Comparison of ENCODE assay signal across 1 cellular context in the genomic region with DNA sequence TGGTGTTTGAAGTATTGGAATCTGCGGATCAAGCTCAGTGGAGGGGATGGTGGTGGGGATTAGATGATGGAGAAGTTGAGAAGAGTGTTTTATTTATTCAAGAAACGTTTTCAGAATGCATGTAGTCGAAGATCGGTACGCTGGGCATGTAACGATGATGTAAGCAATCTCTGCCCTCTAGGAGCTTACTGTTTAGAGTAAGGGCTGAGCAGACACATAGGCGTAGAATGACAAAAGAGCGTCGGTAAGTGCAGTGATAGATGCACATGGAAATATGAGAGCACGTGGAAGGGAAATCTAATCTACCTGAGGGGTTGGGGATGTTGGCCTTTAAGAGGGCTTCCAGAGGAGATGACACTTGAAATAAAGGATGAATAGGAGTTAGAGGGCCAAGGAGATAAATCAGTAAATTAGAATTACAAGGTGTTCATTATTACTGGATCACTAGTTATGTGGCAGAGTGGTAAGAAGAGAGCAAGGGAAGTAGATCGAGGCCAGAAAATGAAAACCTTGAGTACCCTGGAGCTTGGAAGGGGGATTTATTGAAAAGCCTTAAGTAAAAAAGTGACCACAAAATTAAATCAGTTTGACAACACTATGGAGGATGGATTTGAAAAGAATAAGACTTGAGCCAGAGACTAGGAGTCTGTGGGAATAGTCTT.
TF ChIP-seq lines count a peak whose summit lies in the region.

No MANE protein-coding gene starts in this region.

TF ChIP-seq in K562, 482 proteins besides CTCF, POLR2A, EP300 and RAD21 (continued from another document and continues in another):
- TF ChIP-seq HMBOX1 (IDR thresholded peaks at IDR 0.05), result 0 out of 2 replicates have a peak, but pooled peaks have one; percentile 18
- no peak for TF ChIP-seq CAMTA2 (CRISPR knock-in tag; conservative IDR thresholded peaks at IDR 0.05)
- TF ChIP-seq MAFG (tag; conservative IDR thresholded peaks at IDR 0.05), result 0 out of 2 replicates have a peak, but pooled peaks have one; percentile 26
- TF ChIP-seq RAD51 (IDR thresholded peaks at IDR 0.05; ENCODE audit: borderline replicate concordance, low read depth), result no peak
- no peak for TF ChIP-seq ZNF655 (CRISPR knock-in tag; IDR thresholded peaks at IDR 0.05)
- TF ChIP-seq C11orf30 (IDR thresholded peaks at IDR 0.05; ENCODE audit: low read depth), result peak; percentile 18; the same call in 1 of the 2 replicates
- TF ChIP-seq PYGO2 (tag; IDR thresholded peaks at IDR 0.05), result no peak
- 0 out of 2 replicates have a peak, but pooled peaks have one; percentile 34 for TF ChIP-seq MTA1 (IDR thresholded peaks at IDR 0.05; ENCODE audit: borderline replicate concordance)
- no peak for TF ChIP-seq NELFE (IDR thresholded peaks at IDR 0.05; ENCODE audit: insufficient read depth, insufficient read length)
- TF ChIP-seq RREB1 (CRISPR knock-in tag; IDR thresholded peaks at IDR 0.05), result no peak
- TF ChIP-seq GTF2E2 (tag; IDR thresholded peaks at IDR 0.05), result no peak
- TF ChIP-seq, protein P1, sequence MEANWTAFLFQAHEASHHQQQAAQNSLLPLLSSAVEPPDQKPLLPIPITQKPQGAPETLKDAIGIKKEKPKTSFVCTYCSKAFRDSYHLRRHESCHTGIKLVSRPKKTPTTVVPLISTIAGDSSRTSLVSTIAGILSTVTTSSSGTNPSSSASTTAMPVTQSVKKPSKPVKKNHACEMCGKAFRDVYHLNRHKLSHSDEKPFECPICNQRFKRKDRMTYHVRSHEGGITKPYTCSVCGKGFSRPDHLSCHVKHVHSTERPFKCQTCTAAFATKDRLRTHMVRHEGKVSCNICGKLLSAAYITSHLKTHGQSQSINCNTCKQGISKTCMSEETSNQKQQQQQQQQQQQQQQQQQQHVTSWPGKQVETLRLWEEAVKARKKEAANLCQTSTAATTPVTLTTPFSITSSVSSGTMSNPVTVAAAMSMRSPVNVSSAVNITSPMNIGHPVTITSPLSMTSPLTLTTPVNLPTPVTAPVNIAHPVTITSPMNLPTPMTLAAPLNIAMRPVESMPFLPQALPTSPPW (CRISPR knock-in tag; IDR thresholded peaks at IDR 0.05), result no peak
- TF ChIP-seq HDAC1 (IDR thresholded peaks at IDR 0.05), result peak; percentile 36 to 70; a peak in 3 of 4 replicates
- TF ChIP-seq ZBTB33 (CRISPR knock-in tag; IDR thresholded peaks at IDR 0.05), result no peak
- no peak for TF ChIP-seq U2AF2 (optimal IDR thresholded peaks at IDR 0.05; ENCODE audit: low read depth, low read length)
- TF ChIP-seq FOXM1 (IDR thresholded peaks at IDR 0.05; ENCODE audit: low read depth), result 0 out of 2 replicates have a peak, but pooled peaks have one; percentile 12
- TF ChIP-seq FOXM1 (CRISPR knock-in tag; IDR thresholded peaks at IDR 0.05; ENCODE audit: low read depth), result no peak
- no peak for TF ChIP-seq SAFB2 (IDR thresholded peaks at IDR 0.05; ENCODE audit: borderline replicate concordance, low read depth, low read length, severe bottlenecking)
- TF ChIP-seq, protein P2, sequence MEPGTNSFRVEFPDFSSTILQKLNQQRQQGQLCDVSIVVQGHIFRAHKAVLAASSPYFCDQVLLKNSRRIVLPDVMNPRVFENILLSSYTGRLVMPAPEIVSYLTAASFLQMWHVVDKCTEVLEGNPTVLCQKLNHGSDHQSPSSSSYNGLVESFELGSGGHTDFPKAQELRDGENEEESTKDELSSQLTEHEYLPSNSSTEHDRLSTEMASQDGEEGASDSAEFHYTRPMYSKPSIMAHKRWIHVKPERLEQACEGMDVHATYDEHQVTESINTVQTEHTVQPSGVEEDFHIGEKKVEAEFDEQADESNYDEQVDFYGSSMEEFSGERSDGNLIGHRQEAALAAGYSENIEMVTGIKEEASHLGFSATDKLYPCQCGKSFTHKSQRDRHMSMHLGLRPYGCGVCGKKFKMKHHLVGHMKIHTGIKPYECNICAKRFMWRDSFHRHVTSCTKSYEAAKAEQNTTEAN (CRISPR knock-in tag; IDR thresholded peaks at IDR 0.05), result no peak
- no peak for TF ChIP-seq PTTG1 (tag; IDR thresholded peaks at IDR 0.05; ENCODE audit: low read depth)
- TF ChIP-seq NCOR1 (IDR thresholded peaks at IDR 0.05), result no peak
- no peak for TF ChIP-seq ZFP30 (CRISPR knock-in tag; IDR thresholded peaks at IDR 0.05; ENCODE audit: borderline replicate concordance)
- no peak for TF ChIP-seq ZBTB5 (IDR thresholded peaks at IDR 0.05)
- TF ChIP-seq, protein P3, sequence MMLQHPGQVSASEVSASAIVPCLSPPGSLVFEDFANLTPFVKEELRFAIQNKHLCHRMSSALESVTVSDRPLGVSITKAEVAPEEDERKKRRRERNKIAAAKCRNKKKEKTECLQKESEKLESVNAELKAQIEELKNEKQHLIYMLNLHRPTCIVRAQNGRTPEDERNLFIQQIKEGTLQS (IDR thresholded peaks at IDR 0.05), result peak; percentile 89
- TF ChIP-seq, protein P3 (CRISPR knock-in tag; conservative IDR thresholded peaks at IDR 0.05), result no peak; the same call in 1 of the 2 replicates
- TF ChIP-seq, protein P4, sequence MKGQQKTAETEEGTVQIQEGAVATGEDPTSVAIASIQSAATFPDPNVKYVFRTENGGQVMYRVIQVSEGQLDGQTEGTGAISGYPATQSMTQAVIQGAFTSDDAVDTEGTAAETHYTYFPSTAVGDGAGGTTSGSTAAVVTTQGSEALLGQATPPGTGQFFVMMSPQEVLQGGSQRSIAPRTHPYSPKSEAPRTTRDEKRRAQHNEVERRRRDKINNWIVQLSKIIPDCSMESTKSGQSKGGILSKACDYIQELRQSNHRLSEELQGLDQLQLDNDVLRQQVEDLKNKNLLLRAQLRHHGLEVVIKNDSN (CRISPR knock-in tag; IDR thresholded peaks at IDR 0.05), result no peak
- no peak for TF ChIP-seq SMARCE1 (IDR thresholded peaks at IDR 0.05)
- no peak for TF ChIP-seq ARID2 (IDR thresholded peaks at IDR 0.05)
- no peak for TF ChIP-seq SREBF2 (CRISPR knock-in tag; IDR thresholded peaks at IDR 0.05)
- no peak for TF ChIP-seq PHF8 (IDR thresholded peaks at IDR 0.05; ENCODE audit: borderline replicate concordance, low read length)
- TF ChIP-seq MLX (CRISPR knock-in tag; conservative IDR thresholded peaks at IDR 0.05), result no peak
- peak; percentile 40; the same call in 1 of the 2 replicates for TF ChIP-seq JUND (IDR thresholded peaks at IDR 0.05; ENCODE audit: borderline replicate concordance, low read depth, low read length)
- TF ChIP-seq JUND (tag; IDR thresholded peaks at IDR 0.05; ENCODE audit: borderline replicate concordance, low read depth, low read length), result peak; percentile 58; the same call in 1 of the 3 replicates
- TF ChIP-seq SIN3A (IDR thresholded peaks at IDR 0.05; ENCODE audit: borderline replicate concordance in 2 of 2, control insufficient read depth in 1 of 2, low read depth in 2 of 2, low read length in 2 of 2), result peak in 1 of 2 experiments; percentile 26; a peak in 1 of 4 replicates
- TF ChIP-seq PCBP2 (IDR thresholded peaks at IDR 0.05; ENCODE audit: low read depth, low read length, poor library complexity, severe bottlenecking), result no peak
